17 cellular contexts compared by ENCODE assay signal in the genomic region with DNA sequence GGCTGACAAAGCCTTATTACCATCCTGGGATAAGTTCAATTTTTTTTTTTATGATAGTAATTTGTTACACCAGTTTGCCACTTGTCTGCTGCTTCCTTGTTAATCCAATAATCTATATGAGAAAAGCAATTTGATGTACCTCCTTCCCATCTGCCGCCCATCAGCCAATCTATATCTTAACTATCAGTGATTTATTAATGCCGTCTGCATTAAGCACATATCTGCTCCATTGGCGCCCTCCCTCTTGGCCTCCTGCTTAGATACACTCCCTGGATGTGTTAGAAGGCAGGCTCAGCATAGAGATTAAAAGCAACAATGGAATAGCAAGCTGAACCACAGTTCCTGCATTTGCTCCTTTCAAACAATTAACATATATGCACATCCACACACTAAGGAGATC.
DNase-seq lines count a peak whose midpoint lies in the region; ATAC-seq, FAIRE-seq and TF ChIP-seq lines count a peak whose summit lies in the region.
"Had no signal": no experiment of that assay in that cellular context is flagged by ENCODE, and none has a peak within 500 bp of the region (broad histone marks: within the 10 kb centered on the region; RNA-seq: fewer than 3 reads in every experiment).

No MANE protein-coding gene starts in this region.

- H3K27me3 Mint-ChIP-seq in activated CD8-positive, alpha-beta T cell treated with anti-CD3 and anti-CD28 coated beads, Interleukin-2, amount 10 ng/mL, durations not matched to agents 7 days and 5 days (ENCODE audit: low read depth) = peaks cover 4% of the 10 kb centered on the region

- H3K4me1 ChIP-seq in ectodermal cell (ENCODE audit: control insufficient read depth, insufficient read depth, low read length) = peaks cover 16% of the 10 kb centered on the region
- peaks cover 21% of the 10 kb centered on the region for H3K4me1 ChIP-seq in neuron (ENCODE audit: insufficient read depth, low read length)
- H3K4me1 ChIP-seq: BLaER1 had no signal

- WGBS in ectodermal cell, 2 experiments = 88 to 90% methylated on average over 3 of the region's 3 CpGs

- no peak overlapping the region for H3K27ac Mint-ChIP-seq in activated CD8-positive, alpha-beta T cell treated with anti-CD3 and anti-CD28 coated beads, Interleukin-2, amount 10 ng/mL, durations not matched to agents 7 days and 5 days
- H3K27ac Mint-ChIP-seq: CD4-positive, CD25-positive, alpha-beta regulatory T cell had no signal

- H3K4me3 ChIP-seq in ectodermal cell (ENCODE audit: insufficient read depth, low read depth, low read length) (no peak overlapping the region), neuron (ENCODE audit: low read length) (no peak overlapping the region)
- H3K4me3 ChIP-seq: BLaER1 had no signal

- FAIRE-seq in GM12892 (lab: Jason Lieb, UNC) = no peak
- FAIRE-seq: GM18507, HepG2, HTR-8/SVneo had no signal

- CTCF ChIA-PET in activated CD8-positive, alpha-beta T cell treated with anti-CD3 and anti-CD28 coated beads, Interleukin-2, amount 10 ng/mL, durations not matched to agents 7 days and 5 days (lab: Charles Lee) = no interaction called here

- H3K27ac ChIP-seq in ectodermal cell (ENCODE audit: insufficient read depth, low read depth, low read length, poor library complexity, severe bottlenecking) = peak overlapping the region; percentile 12
- H3K27ac ChIP-seq: 22Rv1, BLaER1 had no signal

- POLR2A ChIA-PET in activated CD8-positive, alpha-beta T cell treated with anti-CD3 and anti-CD28 coated beads, Interleukin-2, amount 10 ng/mL, durations not matched to agents 7 days and 5 days (lab: Charles Lee) = no interaction called here

- H3K9me3 ChIP-seq in ectodermal cell (ENCODE audit: control insufficient read depth, low read length) (no peaks in the 10 kb centered on the region), neuron (ENCODE audit: low read length) (no peaks in the 10 kb centered on the region)
- H3K9me3 ChIP-seq: BLaER1 had no signal

- H3K4me1 Mint-ChIP-seq in activated CD8-positive, alpha-beta T cell treated with anti-CD3 and anti-CD28 coated beads, Interleukin-2, amount 10 ng/mL, durations not matched to agents 7 days and 5 days (ENCODE audit: low read depth) = no peaks in the 10 kb centered on the region
- H3K4me1 Mint-ChIP-seq: CD4-positive, CD25-positive, alpha-beta regulatory T cell had no signal

- no peaks in the 10 kb centered on the region for H3K36me3 ChIP-seq in ectodermal cell (ENCODE audit: control insufficient read depth, insufficient read depth, low read length)
- no peaks in the 10 kb centered on the region for H3K36me3 ChIP-seq in neuron (ENCODE audit: insufficient read depth, low read length)
- H3K36me3 ChIP-seq: BLaER1 had no signal

- TF ChIP-seq POLR2A in GM12892 (IDR thresholded peaks at IDR 0.05; ENCODE audit: low read depth, low read length) = no peak

- peak overlapping the region; percentile 10 for H2AFZ ChIP-seq in neuron (ENCODE audit: low read depth, low read length)

- H3K4me3 Mint-ChIP-seq in activated CD8-positive, alpha-beta T cell treated with anti-CD3 and anti-CD28 coated beads, Interleukin-2, amount 10 ng/mL, durations not matched to agents 7 days and 5 days = no peak overlapping the region
- H3K4me3 Mint-ChIP-seq: CD4-positive, CD25-positive, alpha-beta regulatory T cell; H9 had no signal

- no peaks in the 10 kb centered on the region for H3K27me3 ChIP-seq in ectodermal cell (ENCODE audit: control insufficient read depth, insufficient read depth, low read length, poor library complexity, severe bottlenecking)
- no peaks in the 10 kb centered on the region for H3K27me3 ChIP-seq in neuron (ENCODE audit: insufficient read depth, low read length)
- H3K27me3 ChIP-seq: BLaER1 had no signal

- peak in 2 of 3 experiments; percentile 8 to 25 for DNase-seq in NCI-H1417 (lab: John Stamatoyannopoulos, UW)
- no peak for DNase-seq in NCI-H1417 treated with DMSO at 0.1 percent for 48 hours (lab: John Stamatoyannopoulos, UW)
- peak; percentile 100 for DNase-seq in NCI-H82 treated with DMSO at 0.1 percent for 48 hours (lab: John Stamatoyannopoulos, UW; ENCODE audit: unreplicated experiment)
- no peak for DNase-seq in GM12892 (ENCODE audit: insufficient read length)
- DNase-seq in stimulated activated CD4-positive, alpha-beta T cell treated with anti-CD3 and anti-CD28 coated beads, Interleukin-12 subunit alpha, Interleukin-12 subunit beta, amount 100 ng/mL, for 4 hours = no peak
- no peak for DNase-seq in activated CD8-positive, alpha-beta T cell treated with anti-CD3 and anti-CD28 coated beads, Interleukin-2, amount 10 ng/mL, durations not matched to agents 7 days and 5 days
- DNase-seq: CD4-positive, CD25-positive, alpha-beta regulatory T cell; DMS 273 treated with DMSO at 0.1 percent for 48 hours; GOT3; H9 had no signal

- no peaks in the 10 kb centered on the region for H3K36me3 Mint-ChIP-seq in activated CD8-positive, alpha-beta T cell treated with anti-CD3 and anti-CD28 coated beads, Interleukin-2, amount 10 ng/mL, durations not matched to agents 7 days and 5 days (ENCODE audit: low read depth)
- H3K36me3 Mint-ChIP-seq: CD4-positive, CD25-positive, alpha-beta regulatory T cell had no signal

- no peak for ATAC-seq in activated CD8-positive, alpha-beta T cell treated with anti-CD3 and anti-CD28 coated beads, Interleukin-2, amount 10 ng/mL, durations not matched to agents 7 days and 5 days
- ATAC-seq: HepG2 had no signal

- no peaks in the 10 kb centered on the region for H3K9me3 Mint-ChIP-seq in activated CD8-positive, alpha-beta T cell treated with anti-CD3 and anti-CD28 coated beads, Interleukin-2, amount 10 ng/mL, durations not matched to agents 7 days and 5 days (ENCODE audit: insufficient read depth)
- H3K9me3 Mint-ChIP-seq: H9 had no signal

Comparison
In these comparisons a context has a peak if more than half of its experiments do, and no peak if none do; other contexts are left out.
1. DNase-seq: peak in NCI-H1417 (2 of 3) and NCI-H82 treated with DMSO at 0.1 percent for 48 hours (single experiment); none in NCI-H1417 treated with DMSO at 0.1 percent for 48 hours (single experiment), GM12892 (single experiment), stimulated activated CD4-positive, alpha-beta T cell treated with anti-CD3 and anti-CD28 coated beads, Interleukin-12 subunit alpha, Interleukin-12 subunit beta, amount 100 ng/mL, for 4 hours (single experiment) and activated CD8-positive, alpha-beta T cell treated with anti-CD3 and anti-CD28 coated beads, Interleukin-2, amount 10 ng/mL, durations not matched to agents 7 days and 5 days (single experiment).